In genomic region chr10:104072786-104073185, GRCh38 we compare ENCODE assay signal across 23 cellular contexts. TPM values are rescaled to one million over a fixed set of nuclear protein-coding genes. Genes with fewer than 3 reads are reported as not detected.
"Had no signal": no experiment of that assay in that cellular context is flagged by ENCODE, and none has a peak within 500 bp of the region (broad histone marks: within the 10 kb centered on the region; RNA-seq: fewer than 3 reads in every experiment).

No MANE protein-coding gene starts in this region.

- ATAC-seq: activated CD8-positive, alpha-beta T cell treated with anti-CD3 and anti-CD28 coated beads, Interleukin-2, amount 10 ng/mL, durations not matched to agents 7 days and 5 days; activated naive CD8-positive, alpha-beta T cell treated with anti-CD3 and anti-CD28 coated beads, Interleukin-2, amount 50 U/mL, for 24 hours; activated T-cell treated with anti-CD3 and anti-CD28 coated beads, Interleukin-2, amount 50 U/mL, for 4 hours; gastroesophageal sphincter; heart left ventricle; naive thymus-derived CD8-positive, alpha-beta T cell; pancreas; right lobe of liver; stimulated activated effector memory CD8-positive, alpha-beta T cell treated with anti-CD3 and anti-CD28 coated beads, Interleukin-12 subunit alpha, Interleukin-12 subunit beta, amount 100 ng/mL, for 72 hours had no signal

- H3K4me1 ChIP-seq: pancreas, right lobe of liver had no signal

- H3K36me3 ChIP-seq: brain microvascular endothelial cell, gastroesophageal sphincter, heart left ventricle, pancreas, right lobe of liver, stomach had no signal

- FAIRE-seq: colon, pancreas had no signal

- H3K4me3 ChIP-seq: gastroesophageal sphincter, heart left ventricle, pancreas, right lobe of liver, smooth muscle cell, stomach had no signal

- H3K4me2 ChIP-seq: smooth muscle cell had no signal

- DNase-seq: activated CD4-positive, alpha-beta T cell treated with anti-CD3 and anti-CD28 coated beads, Interleukin-2, amount 10 ng/mL, durations not matched to agents 24 days and 14 days; activated CD8-positive, alpha-beta T cell treated with anti-CD3 and anti-CD28 coated beads, Interleukin-2, amount 10 ng/mL, durations not matched to agents 7 days and 5 days; activated naive CD4-positive, alpha-beta T cell treated with anti-CD3 and anti-CD28 coated beads, Interleukin-2, amount 10 ng/mL, durations not matched to agents 7 days and 5 days; activated naive CD8-positive, alpha-beta T cell treated with anti-CD3 and anti-CD28 coated beads, Interleukin-2, amount 50 U/mL, for 24 hours; activated T-cell treated with anti-CD3 and anti-CD28 coated beads, Interleukin-2, amount 50 U/mL, for 4 hours; aorta; brain microvascular endothelial cell; central memory CD4-positive, alpha-beta T cell; erythroblast; heart left ventricle; kidney glomerular epithelial cell; mesendoderm; naive thymus-derived CD8-positive, alpha-beta T cell; pancreas; right lobe of liver; stimulated activated CD4-positive, alpha-beta T cell treated with anti-CD3 and anti-CD28 coated beads, Interleukin-4, amount 100 ng/mL, for 1 hour; stomach; trophoblast cell had no signal

- H3K9me3 ChIP-seq: gastroesophageal sphincter, heart left ventricle, pancreas, right lobe of liver, stomach had no signal

- H3K27ac ChIP-seq: brain microvascular endothelial cell, gastroesophageal sphincter, heart left ventricle, pancreas, right lobe of liver, stomach had no signal

- H3K27me3 ChIP-seq: brain microvascular endothelial cell, heart left ventricle, pancreas, right lobe of liver, stomach had no signal

RNA-seq across cellular contexts. Expression of gene COL17A1, which starts 12.9 kb away (rescaled TPM):
- total RNA-seq: activated CD4-positive, alpha-beta T cell treated with anti-CD3 and anti-CD28 coated beads, Interleukin-2, amount 10 ng/mL, durations not matched to agents 24 days and 14 days; activated CD8-positive, alpha-beta T cell treated with anti-CD3 and anti-CD28 coated beads, Interleukin-2, amount 10 ng/mL, durations not matched to agents 7 days and 5 days; naive thymus-derived CD8-positive, alpha-beta T cell; T-helper 1 cell treated with Interleukin-12 subunit alpha and Interleukin-12 subunit beta and Interleukin-4 antibody, amounts not matched to agents 30 ng/mL and 1 ng/mL, for 36 hours had no signal
- polyA plus RNA-seq: naive thymus-derived CD8-positive, alpha-beta T cell had no signal
